In genomic region chr9:79377315-79377855, GRCh38 we compare ENCODE assay signal across 24 cellular contexts.
DNase-seq lines count a peak whose midpoint lies in the region; ATAC-seq and TF ChIP-seq lines count a peak whose summit lies in the region.
"Had no signal": no experiment of that assay in that cellular context is flagged by ENCODE, and none has a peak within 500 bp of the region (broad histone marks: within the 10 kb centered on the region; RNA-seq: fewer than 3 reads in every experiment).

No MANE protein-coding gene starts in this region.

- H3K27me3 Mint-ChIP-seq in osteocyte (ENCODE audit: unreplicated experiment) = no peaks in the 10 kb centered on the region
- H3K27me3 Mint-ChIP-seq: activated CD4-positive, alpha-beta T cell treated with anti-CD3 and anti-CD28 coated beads for 36 hours had no signal

- H3K4me1 ChIP-seq in SJSA1 (replicated peaks) (peaks cover 14% of the 10 kb centered on the region), foreskin keratinocyte (peaks cover 3% of the 10 kb centered on the region)
- H3K4me1 ChIP-seq: BLaER1 treated with 17β-estradiol and CSF1 and Interleukin-3, amounts not matched to agents 10 nM and 100 nM; Peyer's patch had no signal

- ATAC-seq in foreskin keratinocyte (peak; percentile 46), GM19463 (IDR thresholded peaks at IDR 0.05; ENCODE audit: unreplicated experiment) (no peak)
- ATAC-seq: activated CD4-positive, alpha-beta T cell treated with anti-CD3 and anti-CD28 coated beads for 36 hours; activated naive CD8-positive, alpha-beta T cell treated with anti-CD3 and anti-CD28 coated beads, Interleukin-2, amount 50 U/mL, for 24 hours; T-helper 17 cell had no signal

- no peak overlapping the region for H3K4me3 ChIP-seq in SJSA1
- H3K4me3 ChIP-seq: BLaER1 treated with 17β-estradiol and CSF1 and Interleukin-3, amounts not matched to agents 10 nM and 100 nM; Peyer's patch had no signal

- H3K27ac ChIP-seq in SJSA1 = peak overlapping the region; percentile 35; the same call in 1 of the 2 replicates
- H3K27ac ChIP-seq in foreskin keratinocyte = no peak overlapping the region
- H3K27ac ChIP-seq: BLaER1 treated with 17β-estradiol and CSF1 and Interleukin-3, amounts not matched to agents 10 nM and 100 nM; Peyer's patch had no signal

- TF ChIP-seq CTCF in foreskin keratinocyte (conservative IDR thresholded peaks at IDR 0.05) = no peak
- no peak for TF ChIP-seq CTCF in osteocyte (IDR thresholded peaks at IDR 0.05)

- no peaks in the 10 kb centered on the region for H3K36me3 ChIP-seq in SJSA1
- H3K36me3 ChIP-seq: BLaER1 treated with 17β-estradiol and CSF1 and Interleukin-3, amounts not matched to agents 10 nM and 100 nM; Peyer's patch had no signal

- no peaks in the 10 kb centered on the region for H3K36me3 Mint-ChIP-seq in osteocyte (ENCODE audit: unreplicated experiment)

- H3K4me3 Mint-ChIP-seq in osteocyte (ENCODE audit: unreplicated experiment) = no peak overlapping the region
- H3K4me3 Mint-ChIP-seq: activated CD4-positive, alpha-beta T cell treated with anti-CD3 and anti-CD28 coated beads for 36 hours; activated naive CD8-positive, alpha-beta T cell treated with anti-CD3 and anti-CD28 coated beads, Interleukin-2, amount 50 U/mL, for 24 hours; activated T-cell treated with anti-CD3 and anti-CD28 coated beads, Interleukin-2, amount 50 U/mL, for 24 hours; T-helper 17 cell had no signal

- H3K27me3 ChIP-seq in SJSA1 (replicated peaks) (no peaks in the 10 kb centered on the region), foreskin keratinocyte (no peaks in the 10 kb centered on the region)
- H3K27me3 ChIP-seq: BLaER1 treated with 17β-estradiol and CSF1 and Interleukin-3, amounts not matched to agents 10 nM and 100 nM; Peyer's patch had no signal

- peaks cover 10% of the 10 kb centered on the region for H3K9me3 Mint-ChIP-seq in osteocyte (ENCODE audit: unreplicated experiment)

- peak overlapping the region; percentile 45 for H3K27ac Mint-ChIP-seq in osteocyte (ENCODE audit: unreplicated experiment)
- H3K27ac Mint-ChIP-seq: activated CD4-positive, alpha-beta T cell treated with anti-CD3 and anti-CD28 coated beads for 36 hours; activated naive CD8-positive, alpha-beta T cell treated with anti-CD3 and anti-CD28 coated beads, Interleukin-2, amount 50 U/mL, for 24 hours; activated T-cell treated with anti-CD3 and anti-CD28 coated beads, Interleukin-2, amount 50 U/mL, for 24 hours; T-helper 17 cell had no signal

- H3K4me1 Mint-ChIP-seq in osteocyte (ENCODE audit: unreplicated experiment) = peaks cover 18% of the 10 kb centered on the region
- H3K4me1 Mint-ChIP-seq: activated CD4-positive, alpha-beta T cell treated with anti-CD3 and anti-CD28 coated beads for 36 hours; activated naive CD8-positive, alpha-beta T cell treated with anti-CD3 and anti-CD28 coated beads, Interleukin-2, amount 50 U/mL, for 24 hours; T-helper 17 cell had no signal

- DNase-seq in GM03348 (ENCODE audit: low spot score) (peak; percentile 8), SJSA1 (ENCODE audit: low read depth in 1 of 2, low spot score in 2 of 2) (no peak), foreskin keratinocyte (peak in 1 of 2 donors; percentile 30), osteocyte (ENCODE audit: extremely low spot score, unreplicated experiment) (no peak), NCI-H2171 treated with DMSO at 0.1 percent for 48 hours (lab: John Stamatoyannopoulos, UW) (no peak), SKM-1 (lab: John Stamatoyannopoulos, UW; ENCODE audit: unreplicated experiment) (no peak)
- DNase-seq in effector CD4-positive, alpha-beta T cell = no peak
- DNase-seq: ACHN; activated CD4-positive, alpha-beta T cell treated with anti-CD3 and anti-CD28 coated beads for 36 hours; activated gamma-delta T cell treated with Interleukin-2 at 50 U/mL for 16 hours; activated naive CD8-positive, alpha-beta T cell treated with anti-CD3 and anti-CD28 coated beads, Interleukin-2, amount 50 U/mL, for 24 hours; activated T-cell treated with anti-CD3 and anti-CD28 coated beads, Interleukin-2, amount 50 U/mL, for 24 hours; COR-L47; cortex of kidney; DND-41; mammary epithelial cell; NCI-H146; NCI-H524 treated with DMSO at 0.1 percent for 48 hours; nucleus accumbens; Peyer's patch; substantia nigra; T-helper 17 cell had no signal

- H3K9me3 ChIP-seq in SJSA1 (replicated peaks) = no peaks in the 10 kb centered on the region
- H3K9me3 ChIP-seq: Peyer's patch had no signal
